12 cellular contexts compared by ENCODE assay signal in the genomic region with DNA sequence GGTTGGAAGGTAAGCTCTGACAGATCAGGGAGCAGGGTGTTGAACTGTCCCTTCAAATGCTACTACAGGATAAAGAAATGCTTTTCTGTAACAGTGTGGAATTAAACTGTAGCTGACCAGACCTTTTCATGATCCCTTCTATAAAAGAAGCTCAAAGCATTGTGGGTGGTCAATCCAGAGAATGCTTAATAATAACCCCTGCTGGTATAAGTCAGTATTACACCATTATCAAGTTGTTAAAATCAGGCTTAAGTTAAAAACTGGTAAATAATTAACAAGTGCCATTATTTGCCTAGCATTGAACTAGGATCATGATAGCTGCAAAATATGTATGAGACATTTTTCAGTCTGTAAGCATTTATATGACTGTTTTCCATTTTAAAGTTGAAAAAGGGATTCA.
A peak's percentile ranks its signal among the peaks of the same experiment; 100 is the strongest.
DNase-seq lines count a peak whose midpoint lies in the region; ATAC-seq and TF ChIP-seq lines count a peak whose summit lies in the region.
"Had no signal": no experiment of that assay in that cellular context is flagged by ENCODE, and none has a peak within 500 bp of the region (broad histone marks: within the 10 kb centered on the region; RNA-seq: fewer than 3 reads in every experiment).

No MANE protein-coding gene starts in this region.

- ATAC-seq in HG02759 (IDR thresholded peaks at IDR 0.05; ENCODE audit: unreplicated experiment) (peak; percentile 59), lower lobe of right lung (peak in 1 of 2 donors; percentile 37), GM18873 (IDR thresholded peaks at IDR 0.05; ENCODE audit: low FRiP score, unreplicated experiment) (no peak)
- no peak for ATAC-seq in activated T-cell treated with anti-CD3 and anti-CD28 coated beads, Interleukin-2, amount 50 U/mL, for 4 hours
- ATAC-seq: sciatic nerve had no signal

- no peaks in the 10 kb centered on the region for H3K9me3 Mint-ChIP-seq in activated T-cell treated with anti-CD3 and anti-CD28 coated beads, Interleukin-2, amount 50 U/mL, for 4 hours

- H3K27me3 Mint-ChIP-seq in activated T-cell treated with anti-CD3 and anti-CD28 coated beads, Interleukin-2, amount 50 U/mL, for 4 hours (ENCODE audit: low read depth): no peaks in the 10 kb centered on the region

- intact Hi-C loops in lower lobe of right lung (cut with DNase I): no loop called here

- no peak overlapping the region for H3K27ac ChIP-seq in lower lobe of right lung
- H3K27ac ChIP-seq: adrenal gland had no signal

- in situ Hi-C loops in SK-MEL-5 (cut with HindIII; ENCODE audit: low pct_unique_long_range_greater_than_20kb, low sequenced_read_pairs): no loop called here

- H3K4me3 ChIP-seq in lower lobe of right lung: no peak overlapping the region
- H3K4me3 ChIP-seq: adrenal gland had no signal

- peak; percentile 33 for TF ChIP-seq CTCF in lower lobe of right lung (IDR thresholded peaks at IDR 0.05)

- peak; percentile 81 for DNase-seq in DMS53 (lab: John Stamatoyannopoulos, UW)
- peak; percentile 21 for DNase-seq in SK-MEL-5 (ENCODE audit: low read depth, low spot score)
- no peak for DNase-seq in lower lobe of right lung
- DNase-seq in AG08395 (ENCODE audit: low spot score): no peak
- no peak for DNase-seq in NCI-H1417 (lab: John Stamatoyannopoulos, UW)
- DNase-seq in activated T-cell treated with anti-CD3 and anti-CD28 coated beads, Interleukin-2, amount 50 U/mL, for 4 hours: no peak
- DNase-seq: adrenal gland, HCEC 1CT, MV-4-11 had no signal

- no peaks in the 10 kb centered on the region for H3K36me3 Mint-ChIP-seq in activated T-cell treated with anti-CD3 and anti-CD28 coated beads, Interleukin-2, amount 50 U/mL, for 4 hours (ENCODE audit: insufficient read depth)

- no peaks in the 10 kb centered on the region for H3K36me3 ChIP-seq in lower lobe of right lung
- H3K36me3 ChIP-seq: adrenal gland had no signal

- no peaks in the 10 kb centered on the region for H3K4me1 Mint-ChIP-seq in activated T-cell treated with anti-CD3 and anti-CD28 coated beads, Interleukin-2, amount 50 U/mL, for 4 hours (ENCODE audit: low read depth)

- no peaks in the 10 kb centered on the region for H3K4me1 ChIP-seq in lower lobe of right lung
- H3K4me1 ChIP-seq: adrenal gland had no signal

- H3K9me3 ChIP-seq in lower lobe of right lung: no peaks in the 10 kb centered on the region
- H3K9me3 ChIP-seq: adrenal gland had no signal

- H3K27me3 ChIP-seq in lower lobe of right lung (ENCODE audit: low read depth): no peaks in the 10 kb centered on the region
- H3K27me3 ChIP-seq: adrenal gland had no signal

- H3K4me3 Mint-ChIP-seq in activated T-cell treated with anti-CD3 and anti-CD28 coated beads, Interleukin-2, amount 50 U/mL, for 4 hours: no peak overlapping the region

Comparison
In these comparisons a context has a peak if more than half of its experiments do, and no peak if none do; other contexts are left out.
1. DNase-seq: peak in DMS53 (single experiment) and SK-MEL-5 (single experiment); none in lower lobe of right lung (single experiment), AG08395 (single experiment), NCI-H1417 (0 of 3) and activated T-cell treated with anti-CD3 and anti-CD28 coated beads, Interleukin-2, amount 50 U/mL, for 4 hours (single experiment).